Comparison of ENCODE assay signal across 1 cellular context in genomic region chr16:51637744-51638100, GRCh38.
TF ChIP-seq lines count a peak whose summit lies in the region.

No MANE protein-coding gene starts in this region.

TF ChIP-seq in H1, 55 proteins besides CTCF, POLR2A, EP300 and RAD21 (continued from another document):
- no peak for TF ChIP-seq SRF (IDR thresholded peaks at IDR 0.05; ENCODE audit: low read depth, low read length)
- TF ChIP-seq SP1 (IDR thresholded peaks at IDR 0.05; ENCODE audit: low read depth, low read length): no peak
- no peak for TF ChIP-seq TAF7 (optimal IDR thresholded peaks at IDR 0.05; ENCODE audit: borderline replicate concordance, low read depth, low read length)
- no peak for TF ChIP-seq YY1 (IDR thresholded peaks at IDR 0.05; ENCODE audit: low read depth, low read length)
- no peak for TF ChIP-seq ZNF274 (IDR thresholded peaks at IDR 0.05; ENCODE audit: borderline replicate concordance, extremely low read depth, low read length)
- TF ChIP-seq SIX5 (IDR thresholded peaks at IDR 0.05; ENCODE audit: low read depth, low read length): no peak
- TF ChIP-seq TEAD4 (IDR thresholded peaks at IDR 0.05; ENCODE audit: low read depth, low read length): no peak
- no peak for TF ChIP-seq ATF3 (IDR thresholded peaks at IDR 0.05; ENCODE audit: insufficient read depth, low read depth, low read length)
TF ChIP-seq in H1: peak in this region for 0.
